In the genomic region with DNA sequence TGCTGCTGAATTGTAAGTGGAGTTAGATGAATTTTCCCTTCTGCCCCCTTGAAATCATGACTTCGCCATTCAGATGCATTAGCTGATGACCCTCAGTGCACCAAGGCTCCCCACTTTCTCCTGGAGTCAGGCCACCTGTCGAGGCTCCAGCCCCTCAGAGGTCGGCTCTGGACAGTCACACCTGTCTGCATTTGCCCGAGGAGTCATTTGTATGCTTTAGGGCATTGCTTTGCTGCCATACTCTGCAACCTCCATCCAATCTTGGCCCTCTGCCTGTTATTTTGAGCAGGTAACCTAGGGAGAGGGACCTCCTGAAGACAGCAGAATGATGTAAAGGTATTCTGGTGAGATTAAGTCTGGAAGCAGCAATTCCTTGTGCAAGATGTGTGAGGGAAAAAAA, we compare ENCODE assay signal across 20 cellular contexts.
"Had no signal": no experiment of that assay in that cellular context is flagged by ENCODE, and none has a peak within 500 bp of the region (broad histone marks: within the 10 kb centered on the region; RNA-seq: fewer than 3 reads in every experiment).

No MANE protein-coding gene starts in this region.

- H3K4me3 ChIP-seq: adrenal gland, SK-N-MC had no signal

- H3K36me3 ChIP-seq: adrenal gland had no signal

- H3K27me3 ChIP-seq: adrenal gland had no signal

- H3K9me3 ChIP-seq: adrenal gland had no signal

- DNase-seq: activated CD4-positive, CD25-positive, alpha-beta regulatory T cell; activated gamma-delta T cell; activated naive CD4-positive, alpha-beta T cell treated with anti-CD3 and anti-CD28 coated beads for 36 hours; activated T-cell treated with anti-CD3 and anti-CD28 coated beads for 4 hours; activated T-cell treated with anti-CD3 and anti-CD28 coated beads, Interleukin-2, amount 50 U/mL, for 48 hours; anterior cingulate cortex; cerebellar nuclear complex; KG1; NCI-H1092; NCI-H1417 treated with DMSO at 0.1 percent for 48 hours; NCI-H1694 treated with DMSO at 0.1 percent for 48 hours; NCI-H2029 treated with DMSO at 0.1 percent for 48 hours; NCI-H526; NCI-H774; SIG-M5; T-cell; T-helper 2 cell; T1000 had no signal

- H3K27ac ChIP-seq: adrenal gland, SK-N-MC had no signal
